Comparison of ENCODE assay signal across 17 cellular contexts in the genomic region with DNA sequence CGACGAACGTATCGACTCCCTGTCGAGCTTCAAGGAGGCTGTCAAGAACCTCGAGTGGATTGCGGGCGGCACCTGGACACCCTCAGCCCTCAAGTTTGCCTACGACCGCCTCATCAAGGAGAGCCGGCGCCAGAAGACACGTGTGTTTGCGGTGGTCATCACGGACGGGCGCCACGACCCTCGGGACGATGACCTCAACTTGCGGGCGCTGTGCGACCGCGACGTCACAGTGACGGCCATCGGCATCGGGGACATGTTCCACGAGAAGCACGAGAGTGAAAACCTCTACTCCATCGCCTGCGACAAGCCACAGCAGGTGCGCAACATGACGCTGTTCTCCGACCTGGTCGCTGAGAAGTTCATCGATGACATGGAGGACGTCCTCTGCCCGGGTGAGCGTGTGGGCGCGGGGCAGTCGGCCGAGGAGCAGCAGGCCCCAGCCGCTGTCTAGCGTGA. TPM values are rescaled to one million over a fixed set of nuclear protein-coding genes. Genes with fewer than 3 reads are reported as not detected.
DNase-seq lines count a peak whose midpoint lies in the region; ATAC-seq and TF ChIP-seq lines count a peak whose summit lies in the region.
"Had no signal": no experiment of that assay in that cellular context is flagged by ENCODE, and none has a peak within 500 bp of the region (broad histone marks: within the 10 kb centered on the region; RNA-seq: fewer than 3 reads in every experiment).

No MANE protein-coding gene starts in this region.

- H3K27me3 ChIP-seq in left ventricle myocardium inferior (ENCODE audit: low read depth) (no peaks in the 10 kb centered on the region), upper lobe of left lung (no peaks in the 10 kb centered on the region), colonic mucosa (no peaks in the 10 kb centered on the region)
- H3K27me3 ChIP-seq: breast epithelium, vagina had no signal

- 86 to 90% methylated on average over 36 to 44 of the region's 47 CpGs for WGBS in upper lobe of left lung, 2 donors

- no peaks in the 10 kb centered on the region for H3K27me3 Mint-ChIP-seq in mesothelial cell of epicardium (ENCODE audit: low read depth)
- H3K27me3 Mint-ChIP-seq: effector memory CD8-positive, alpha-beta T cell; stimulated activated naive CD8-positive, alpha-beta T cell treated with anti-CD3 and anti-CD28 coated beads, Interleukin-15, Interleukin-2, amounts not matched to agents 100 ng/mL and 50 ng/mL, for 24 hours had no signal

- TF ChIP-seq CTCF in left ventricle myocardium inferior (IDR thresholded peaks at IDR 0.05; ENCODE audit: borderline replicate concordance) (no peak), mesothelial cell of epicardium (IDR thresholded peaks at IDR 0.05; ENCODE audit: unreplicated experiment) (no peak), upper lobe of left lung (IDR thresholded peaks at IDR 0.05) (no peak), colonic mucosa (IDR thresholded peaks at IDR 0.05) (no peak)

- H3K9me3 ChIP-seq in left ventricle myocardium inferior (replicated peaks) (no peaks in the 10 kb centered on the region), upper lobe of left lung (no peaks in the 10 kb centered on the region), colonic mucosa (no peaks in the 10 kb centered on the region)
- H3K9me3 ChIP-seq: breast epithelium, prostate gland, vagina had no signal

- no peak for TF ChIP-seq EP300 in upper lobe of left lung (IDR thresholded peaks at IDR 0.05)

- intact Hi-C loops in cardiac septum (cut with DNase I), result loop anchor here (10.0 kb wide), 1 partner anchor 131 kb away; no protein-coding TSS in a partner anchor
- intact Hi-C loops in left ventricle myocardium inferior (cut with micrococcal nuclease), result no loop called here
- intact Hi-C loops in colonic mucosa (cut with DNase I), result no loop called here

- H3K9ac ChIP-seq in colonic mucosa (ENCODE audit: low read depth in 2 of 2, low read length in 2 of 2), result no peak overlapping the region

- H3K36me3 ChIP-seq in left ventricle myocardium inferior (peaks cover 55% of the 10 kb centered on the region), upper lobe of left lung (peaks cover 0 to 59% (median 26%) of the 10 kb centered on the region in 4 donors), colonic mucosa (no peaks in the 10 kb centered on the region)
- H3K36me3 ChIP-seq: breast epithelium, prostate gland had no signal

- H3K27ac Mint-ChIP-seq in mesothelial cell of epicardium, result no peak overlapping the region
- H3K27ac Mint-ChIP-seq: effector memory CD8-positive, alpha-beta T cell; stimulated activated naive CD8-positive, alpha-beta T cell treated with anti-CD3 and anti-CD28 coated beads, Interleukin-15, Interleukin-2, amounts not matched to agents 100 ng/mL and 50 ng/mL, for 24 hours had no signal

- H3K4me3 Mint-ChIP-seq in mesothelial cell of epicardium, result no peak overlapping the region
- H3K4me3 Mint-ChIP-seq: effector memory CD8-positive, alpha-beta T cell; stimulated activated naive CD8-positive, alpha-beta T cell treated with anti-CD3 and anti-CD28 coated beads, Interleukin-15, Interleukin-2, amounts not matched to agents 100 ng/mL and 50 ng/mL, for 24 hours had no signal

- peaks cover 22% of the 10 kb centered on the region for H3K4me1 ChIP-seq in left ventricle myocardium inferior
- no peaks in the 10 kb centered on the region for H3K4me1 ChIP-seq in upper lobe of left lung
- H3K4me1 ChIP-seq in colonic mucosa, result no peaks in the 10 kb centered on the region
- H3K4me1 ChIP-seq: breast epithelium, prostate gland, vagina had no signal

- peaks cover 11% of the 10 kb centered on the region for H3K36me3 Mint-ChIP-seq in mesothelial cell of epicardium

- H3K4me1 Mint-ChIP-seq in mesothelial cell of epicardium, result peaks cover 14% of the 10 kb centered on the region

- TF ChIP-seq POLR2A in upper lobe of left lung (IDR thresholded peaks at IDR 0.05), result no peak

- H3K4me3 ChIP-seq in left ventricle myocardium inferior, result no peak overlapping the region
- H3K4me3 ChIP-seq in upper lobe of left lung, result no peak overlapping the region
- no peak overlapping the region for H3K4me3 ChIP-seq in colonic mucosa
- H3K4me3 ChIP-seq: breast epithelium, prostate gland, vagina had no signal

- H3K27ac ChIP-seq in left ventricle myocardium inferior (replicated peaks) (no peak overlapping the region), upper lobe of left lung (no peak overlapping the region), colonic mucosa (no peak overlapping the region)
- H3K27ac ChIP-seq: prostate gland, vagina had no signal

- peak; percentile 69 for DNase-seq in cardiac septum (ENCODE audit: low spot score)
- DNase-seq in left ventricle myocardium inferior, result no peak
- DNase-seq in activated CD8-positive, alpha-beta memory T cell treated with anti-CD3 and anti-CD28 coated beads, Interleukin-2, amount 50 U/mL, for 48 hours, result peak; percentile 26
- peak; percentile 16 to 37 for DNase-seq in mesothelial cell of epicardium (ENCODE audit: low spot score in 2 of 2, unreplicated experiment in 2 of 2)
- peak; percentile 19 to 84 for DNase-seq in upper lobe of left lung
- no peak for DNase-seq in colonic mucosa
- DNase-seq: effector memory CD8-positive, alpha-beta T cell; hypothalamus; NCI-H2171; NCI-H82; SW 1271 had no signal

- no peaks in the 10 kb centered on the region for H3K9me3 Mint-ChIP-seq in mesothelial cell of epicardium
- H3K9me3 Mint-ChIP-seq: effector memory CD8-positive, alpha-beta T cell; stimulated activated naive CD8-positive, alpha-beta T cell treated with anti-CD3 and anti-CD28 coated beads, Interleukin-15, Interleukin-2, amounts not matched to agents 100 ng/mL and 50 ng/mL, for 24 hours had no signal

- no peak for ATAC-seq in upper lobe of left lung (ENCODE audit: low FRiP score in 2 of 2)
- ATAC-seq in GM21515 (IDR thresholded peaks at IDR 0.05; ENCODE audit: unreplicated experiment), result no peak
- no peak for ATAC-seq in GM19324 (IDR thresholded peaks at IDR 0.05; ENCODE audit: low FRiP score, unreplicated experiment)
- ATAC-seq: effector memory CD8-positive, alpha-beta T cell had no signal

RNA-seq across cellular contexts. Expression of a gene that starts 28.0 kb away (rescaled TPM):
- total RNA-seq in cardiac septum (157 TPM), left ventricle myocardium inferior (157 TPM), mesothelial cell of epicardium (846 to 986 TPM (median 933 TPM) in 3 replicates), upper lobe of left lung (100 to 1,000 TPM; 105 to 522 (median 304) TPM), colonic mucosa (100 to 1,000 TPM in 1 of 2 donors, 10 to 100 TPM in 1; 55.7 to 190 TPM)

RNA-seq across cellular contexts. Expression of a gene that starts 29.5 kb away (rescaled TPM):
- total RNA-seq in cardiac septum (0.83 TPM), left ventricle myocardium inferior (2.2 TPM), mesothelial cell of epicardium (8.8 to 12.5 TPM (median 9.6 TPM) in 3 replicates), upper lobe of left lung (under 1 TPM in 2 of 6 donors, not detected in 4; 0.69 to 0.98 TPM), colonic mucosa (1 to 10 TPM in 1 of 2 donors, under 1 TPM in 1; 0.45 to 4.2 TPM)
- total RNA-seq: vagina had no signal

RNA-seq across cellular contexts. Expression of a gene that starts 58.4 kb away (rescaled TPM):
- total RNA-seq in cardiac septum (7.3 TPM), left ventricle myocardium inferior (7.0 TPM), mesothelial cell of epicardium (27.5 to 28.1 TPM (median 27.6 TPM) in 3 replicates), upper lobe of left lung (10 to 100 TPM in 3 of 6 donors, 1 to 10 TPM in 2, under 1 TPM in 1; 0.91 to 22.0 (median 7.2) TPM), colonic mucosa (1 to 10 TPM; 6.2 to 6.9 TPM)

Comparison
In these comparisons a context has a peak if more than half of its experiments do, and no peak if none do; other contexts are left out.
1. DNase-seq: peak in cardiac septum (single experiment), activated CD8-positive, alpha-beta memory T cell treated with anti-CD3 and anti-CD28 coated beads, Interleukin-2, amount 50 U/mL, for 48 hours (single experiment), mesothelial cell of epicardium (2 of 2) and upper lobe of left lung (2 of 2); none in left ventricle myocardium inferior (single experiment) and colonic mucosa (single experiment).